ENCODE assay signal across 8 cellular contexts in genomic region chr17:73474370-73474988, GRCh38.
A peak's percentile ranks its signal among the peaks of the same experiment; 100 is the strongest.
DNase-seq lines count a peak whose midpoint lies in the region; ATAC-seq and TF ChIP-seq lines count a peak whose summit lies in the region.

No MANE protein-coding gene starts in this region.

- POLR2A ChIA-PET in naive thymus-derived CD4-positive, alpha-beta T cell (lab: Charles Lee): interaction anchor here (0.6 kb wide), 1 partner anchor 47 kb away, joined by 3 read pairs; no protein-coding TSS in a partner anchor

- no peak overlapping the region for H3K27ac ChIP-seq in Peyer's patch
- no peak overlapping the region for H3K27ac ChIP-seq in naive thymus-derived CD4-positive, alpha-beta T cell (ENCODE audit: low read depth, low read length)

- H3K4me3 Mint-ChIP-seq in naive thymus-derived CD4-positive, alpha-beta T cell: peak overlapping the region in 1 of 10 donors; percentile 30

- H3K9me3 Mint-ChIP-seq in naive thymus-derived CD4-positive, alpha-beta T cell: peaks cover 0 to 4% (median 0%) of the 10 kb centered on the region in 11 donors

- H3K27me3 ChIP-seq in Peyer's patch: no peaks in the 10 kb centered on the region
- H3K27me3 ChIP-seq in naive thymus-derived CD4-positive, alpha-beta T cell (ENCODE audit: control insufficient read depth in 2 of 2, insufficient read depth in 2 of 2, low read length in 2 of 2): no peaks in the 10 kb centered on the region

- H3K36me3 Mint-ChIP-seq in naive thymus-derived CD4-positive, alpha-beta T cell: peaks cover 0 to 22% (median 8%) of the 10 kb centered on the region in 5 donors

- CTCF ChIA-PET in naive thymus-derived CD4-positive, alpha-beta T cell (lab: Charles Lee): no interaction called here

- ATAC-seq in Right ventricle myocardium inferior (peak; percentile 67), HG02981 (IDR thresholded peaks at IDR 0.05; ENCODE audit: unreplicated experiment) (no peak)
- no peak for ATAC-seq in naive thymus-derived CD4-positive, alpha-beta T cell

- peaks cover 0 to 5% (median 0%) of the 10 kb centered on the region in 5 donors for H3K27me3 Mint-ChIP-seq in naive thymus-derived CD4-positive, alpha-beta T cell

- peaks cover 0 to 5% (median 0%) of the 10 kb centered on the region in 4 donors for H3K4me1 ChIP-seq in Peyer's patch
- no peaks in the 10 kb centered on the region for H3K4me1 ChIP-seq in naive thymus-derived CD4-positive, alpha-beta T cell (ENCODE audit: control insufficient read depth in 2 of 2, insufficient read depth in 2 of 2, low read length in 2 of 2)

- no peaks in the 10 kb centered on the region for H3K9me3 ChIP-seq in Peyer's patch
- H3K9me3 ChIP-seq in naive thymus-derived CD4-positive, alpha-beta T cell (ENCODE audit: control insufficient read depth in 2 of 3, low read length in 3 of 3): no peaks in the 10 kb centered on the region

- peak overlapping the region in 3 of 9 donors; percentile 12 to 47 (median 39) for H3K27ac Mint-ChIP-seq in naive thymus-derived CD4-positive, alpha-beta T cell

- H3K4me1 Mint-ChIP-seq in naive thymus-derived CD4-positive, alpha-beta T cell: peaks cover 0 to 17% (median 4%) of the 10 kb centered on the region in 7 donors

- peak; percentile 34 to 57 for DNase-seq in NCI-H2081 (lab: John Stamatoyannopoulos, UW)
- no peak for DNase-seq in NCI-H2081 treated with DMSO at 0.1 percent for 48 hours (lab: John Stamatoyannopoulos, UW)
- peak in 2 of 3 donors; percentile 77 to 80 for DNase-seq in Peyer's patch
- DNase-seq in Right ventricle myocardium inferior (ENCODE audit: missing footprints): peak; percentile 79
- DNase-seq in stimulated activated CD4-positive, alpha-beta T cell treated with anti-CD3 and anti-CD28 coated beads, Interleukin-4, amount 100 ng/mL, for 24 hours: peak; percentile 10
- no peak for DNase-seq in naive thymus-derived CD4-positive, alpha-beta T cell
- DNase-seq in activated gamma-delta T cell treated with Interleukin-2 at 50 U/mL for 16 hours: no peak

- no peak overlapping the region for H3K4me3 ChIP-seq in Peyer's patch
- H3K4me3 ChIP-seq in naive thymus-derived CD4-positive, alpha-beta T cell (ENCODE audit: low read length): no peak overlapping the region

- no peak for TF ChIP-seq CTCF in Peyer's patch (IDR thresholded peaks at IDR 0.05)

- H3K36me3 ChIP-seq in Peyer's patch: no peaks in the 10 kb centered on the region
- H3K36me3 ChIP-seq in naive thymus-derived CD4-positive, alpha-beta T cell (ENCODE audit: control insufficient read depth in 2 of 3, insufficient read depth in 3 of 3, low read length in 3 of 3): no peaks in the 10 kb centered on the region

- intact Hi-C loops in Right ventricle myocardium inferior (cut with DNase I): no loop called here
- intact Hi-C loops in naive thymus-derived CD4-positive, alpha-beta T cell (cut with micrococcal nuclease): no loop called here

- no peak for TF ChIP-seq POLR2A in Peyer's patch (IDR thresholded peaks at IDR 0.05)

Comparison
In these comparisons a context has a peak if more than half of its experiments do, and no peak if none do; other contexts are left out.
1. DNase-seq: peak in NCI-H2081 (2 of 2), Peyer's patch (2 of 3), Right ventricle myocardium inferior (single experiment) and stimulated activated CD4-positive, alpha-beta T cell treated with anti-CD3 and anti-CD28 coated beads, Interleukin-4, amount 100 ng/mL, for 24 hours (single experiment); none in NCI-H2081 treated with DMSO at 0.1 percent for 48 hours (single experiment), naive thymus-derived CD4-positive, alpha-beta T cell (0 of 9) and activated gamma-delta T cell treated with Interleukin-2 at 50 U/mL for 16 hours (single experiment).